8 cellular contexts compared by ENCODE assay signal in the genomic region with DNA sequence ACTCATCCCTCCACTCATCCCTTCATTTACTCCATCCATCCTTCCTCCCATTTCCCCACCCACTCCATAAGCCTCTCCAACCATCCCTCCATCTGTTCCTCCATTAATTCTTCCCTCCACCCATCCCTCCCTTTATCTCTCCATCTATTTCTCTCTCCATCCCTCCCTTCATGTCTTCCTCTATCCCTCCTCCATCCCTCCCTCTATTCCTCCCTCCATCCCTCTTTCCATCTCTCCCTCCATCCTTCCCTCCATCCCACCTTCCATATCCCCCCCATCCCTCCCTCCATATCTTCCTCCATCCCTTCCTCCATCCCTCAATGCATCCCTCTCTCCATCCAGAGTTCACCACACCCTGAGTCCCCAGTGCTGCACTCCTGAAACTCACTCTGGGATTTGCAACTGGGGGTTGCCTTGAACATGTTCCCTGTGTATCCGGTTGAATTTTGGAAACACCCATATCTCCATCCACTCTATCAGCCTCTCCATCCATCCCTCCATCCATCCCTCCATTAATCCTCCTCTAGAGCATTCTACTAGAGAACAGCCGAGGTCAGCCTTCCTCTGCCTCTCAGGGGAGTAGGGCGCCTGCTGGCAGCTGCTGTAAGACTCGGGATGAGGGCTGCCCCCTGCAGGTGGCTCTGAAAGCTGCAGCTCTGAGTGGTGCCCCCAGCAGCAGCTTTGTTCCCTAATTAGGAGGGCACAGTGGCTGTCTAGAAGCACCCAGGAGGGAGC. TPM values are rescaled to one million over a fixed set of nuclear protein-coding genes. Genes with fewer than 3 reads are reported as not detected.
A peak's percentile ranks its signal among the peaks of the same experiment; 100 is the strongest.
DNase-seq lines count a peak whose midpoint lies in the region; ATAC-seq and TF ChIP-seq lines count a peak whose summit lies in the region.

No MANE protein-coding gene starts in this region.

- ATAC-seq in CD4-positive, CD25-positive, alpha-beta regulatory T cell (ENCODE audit: low read depth in 2 of 2), result peak; percentile 84 to 88

- peak; percentile 69 to 79 (median 77) for DNase-seq in CD4-positive, CD25-positive, alpha-beta regulatory T cell
- DNase-seq in NCI-H748 (lab: John Stamatoyannopoulos, UW; ENCODE audit: unreplicated experiment) (peak; percentile 61), ecto neural progenitor cell (ENCODE audit: low spot score) (peak; percentile 84), medulla oblongata (ENCODE audit: extremely low spot score) (peak; percentile 81), HCEC 1CT (no peak)
- peak; percentile 87 for DNase-seq in activated CD4-positive, alpha-beta memory T cell treated with anti-CD3 and anti-CD28 coated beads for 36 hours
- DNase-seq in stimulated activated CD8-positive, alpha-beta memory T cell treated with anti-CD3 and anti-CD28 coated beads, Interleukin-15, amount 100 ng/mL, for 48 hours (ENCODE audit: low read depth in 2 of 2), result peak; percentile 61 to 64

- H3K27ac ChIP-seq in CD4-positive, CD25-positive, alpha-beta regulatory T cell (ENCODE audit: insufficient read depth, low read length, poor library complexity, severe bottlenecking), result no peak overlapping the region
- no peak overlapping the region for H3K27ac ChIP-seq in HEK293 (ENCODE audit: extremely low read depth, low read depth, low read length)

- H3K36me3 ChIP-seq in CD4-positive, CD25-positive, alpha-beta regulatory T cell (ENCODE audit: control insufficient read depth, insufficient read depth, low read length), result peaks cover 5% of the 10 kb centered on the region
- H3K36me3 ChIP-seq in HEK293 (ENCODE audit: control insufficient read depth in 2 of 2, insufficient read depth in 1 of 2, low read length in 2 of 2), result no peaks in the 10 kb centered on the region

- H3K4me3 Mint-ChIP-seq in CD4-positive, CD25-positive, alpha-beta regulatory T cell, result no peak overlapping the region
- no peak overlapping the region for H3K4me3 Mint-ChIP-seq in activated CD4-positive, alpha-beta memory T cell treated with anti-CD3 and anti-CD28 coated beads for 36 hours

- no peak; the same call in none of the 2 replicates for TF ChIP-seq CTCF in HEK293 (tag by site-specific recombination; IDR thresholded peaks at IDR 0.05)

- peaks cover 5% of the 10 kb centered on the region for H3K4me1 ChIP-seq in CD4-positive, CD25-positive, alpha-beta regulatory T cell (ENCODE audit: control insufficient read depth, insufficient read depth, low read length, poor library complexity, severe bottlenecking)
- H3K4me1 ChIP-seq in HEK293 (ENCODE audit: control insufficient read depth, insufficient read depth, low read length), result no peaks in the 10 kb centered on the region

- H3K36me3 Mint-ChIP-seq in CD4-positive, CD25-positive, alpha-beta regulatory T cell, result peaks cover 3% of the 10 kb centered on the region
- no peaks in the 10 kb centered on the region for H3K36me3 Mint-ChIP-seq in activated CD4-positive, alpha-beta memory T cell treated with anti-CD3 and anti-CD28 coated beads for 36 hours

- POLR2A ChIA-PET in HEK293 (lab: Yijun Ruan, JAX), result interaction anchor here (0.6 to 1.2 kb wide), 2 partner anchors 110 to 143 kb away, joined by 3 read pairs; no protein-coding TSS in a partner anchor
- POLR2A ChIA-PET in activated CD4-positive, alpha-beta memory T cell treated with anti-CD3 and anti-CD28 coated beads for 36 hours (lab: Charles Lee), result interaction anchor here (0.9 to 1.4 kb wide), 6 partner anchors 11 to 112 kb away, joined by 3 to 6 read pairs (median 4); a partner anchor contains a TSS

- CTCF ChIA-PET in HEK293 (lab: Yijun Ruan, JAX), result interaction anchor here (0.5 to 3.7 kb wide), 42 partner anchors 9 to 567 kb away, joined by 3 to 46 read pairs (median 4); no protein-coding TSS in a partner anchor
- CTCF ChIA-PET in activated CD4-positive, alpha-beta memory T cell treated with anti-CD3 and anti-CD28 coated beads for 36 hours (lab: Charles Lee), result interaction anchor here (0.6 to 6.3 kb wide), 53 partner anchors 9 to 268 kb away, joined by 3 to 204 read pairs (median 4); a partner anchor contains a TSS

- no peaks in the 10 kb centered on the region for H3K27me3 ChIP-seq in CD4-positive, CD25-positive, alpha-beta regulatory T cell (ENCODE audit: control insufficient read depth, insufficient read depth, low read length)

- no peak overlapping the region for H3K4me3 ChIP-seq in CD4-positive, CD25-positive, alpha-beta regulatory T cell (ENCODE audit: low read depth, low read length)
- H3K4me3 ChIP-seq in HEK293 (ENCODE audit: low read depth, low read length), result no peak overlapping the region

- intact Hi-C loops in activated CD4-positive, alpha-beta memory T cell treated with anti-CD3 and anti-CD28 coated beads for 36 hours (cut with micrococcal nuclease), result loop anchor here (1.0 kb wide), 2 partner anchors 94 to 113 kb away; no protein-coding TSS in a partner anchor

- H3K9me3 Mint-ChIP-seq in CD4-positive, CD25-positive, alpha-beta regulatory T cell, result no peaks in the 10 kb centered on the region
- no peaks in the 10 kb centered on the region for H3K9me3 Mint-ChIP-seq in activated CD4-positive, alpha-beta memory T cell treated with anti-CD3 and anti-CD28 coated beads for 36 hours

- peak overlapping the region in 2 of 3 donors; percentile 76 to 87 for H3K27ac Mint-ChIP-seq in CD4-positive, CD25-positive, alpha-beta regulatory T cell
- H3K27ac Mint-ChIP-seq in activated CD4-positive, alpha-beta memory T cell treated with anti-CD3 and anti-CD28 coated beads for 36 hours, result no peak overlapping the region

- no peaks in the 10 kb centered on the region for H3K9me3 ChIP-seq in CD4-positive, CD25-positive, alpha-beta regulatory T cell (ENCODE audit: control insufficient read depth in 2 of 2, low read length in 2 of 2)
- H3K9me3 ChIP-seq in HEK293 (ENCODE audit: control insufficient read depth, insufficient read depth, low read depth, low read length), result no peaks in the 10 kb centered on the region

- no peaks in the 10 kb centered on the region for H3K27me3 Mint-ChIP-seq in CD4-positive, CD25-positive, alpha-beta regulatory T cell
- no peaks in the 10 kb centered on the region for H3K27me3 Mint-ChIP-seq in activated CD4-positive, alpha-beta memory T cell treated with anti-CD3 and anti-CD28 coated beads for 36 hours

- H3K4me1 Mint-ChIP-seq in CD4-positive, CD25-positive, alpha-beta regulatory T cell, result peaks cover 0 to 38% (median 27%) of the 10 kb centered on the region in 4 donors
- peaks cover 7% of the 10 kb centered on the region for H3K4me1 Mint-ChIP-seq in activated CD4-positive, alpha-beta memory T cell treated with anti-CD3 and anti-CD28 coated beads for 36 hours (ENCODE audit: low read depth)

TF ChIP-seq in HEK293, 187 proteins besides CTCF, POLR2A, EP300 and RAD21:
- TF ChIP-seq GLIS2 (tag by site-specific recombination; IDR thresholded peaks at IDR 0.05), result peak; percentile 48
- TF ChIP-seq ZIC2 (tag by site-specific recombination; IDR thresholded peaks at IDR 0.05), result peak; percentile 82
- no peak for TF ChIP-seq ZNF777 (tag by site-specific recombination; IDR thresholded peaks at IDR 0.05; ENCODE audit: borderline replicate concordance)
- no peak for TF ChIP-seq ZNF843 (tag by site-specific recombination; IDR thresholded peaks at IDR 0.05)
- TF ChIP-seq ZNF341 (tag by site-specific recombination; IDR thresholded peaks at IDR 0.05; ENCODE audit: low read depth), result peak; percentile 69
- 0 out of 2 replicates have a peak, but pooled peaks have one; percentile 19 for TF ChIP-seq ZNF311 (tag by site-specific recombination; IDR thresholded peaks at IDR 0.05; ENCODE audit: borderline replicate concordance)
- TF ChIP-seq, protein P1, sequence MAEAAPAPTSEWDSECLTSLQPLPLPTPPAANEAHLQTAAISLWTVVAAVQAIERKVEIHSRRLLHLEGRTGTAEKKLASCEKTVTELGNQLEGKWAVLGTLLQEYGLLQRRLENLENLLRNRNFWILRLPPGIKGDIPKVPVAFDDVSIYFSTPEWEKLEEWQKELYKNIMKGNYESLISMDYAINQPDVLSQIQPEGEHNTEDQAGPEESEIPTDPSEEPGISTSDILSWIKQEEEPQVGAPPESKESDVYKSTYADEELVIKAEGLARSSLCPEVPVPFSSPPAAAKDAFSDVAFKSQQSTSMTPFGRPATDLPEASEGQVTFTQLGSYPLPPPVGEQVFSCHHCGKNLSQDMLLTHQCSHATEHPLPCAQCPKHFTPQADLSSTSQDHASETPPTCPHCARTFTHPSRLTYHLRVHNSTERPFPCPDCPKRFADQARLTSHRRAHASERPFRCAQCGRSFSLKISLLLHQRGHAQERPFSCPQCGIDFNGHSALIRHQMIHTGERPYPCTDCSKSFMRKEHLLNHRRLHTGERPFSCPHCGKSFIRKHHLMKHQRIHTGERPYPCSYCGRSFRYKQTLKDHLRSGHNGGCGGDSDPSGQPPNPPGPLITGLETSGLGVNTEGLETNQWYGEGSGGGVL (tag by site-specific recombination; IDR thresholded peaks at IDR 0.05), result 0 out of 2 replicates have a peak, but pooled peaks have one; percentile 18
- 0 out of 2 replicates have a peak, but pooled peaks have one; percentile 28 for TF ChIP-seq ZNF423 (tag by site-specific recombination; IDR thresholded peaks at IDR 0.05)
- peak; percentile 47; the same call in 1 of the 2 replicates for TF ChIP-seq ZNF791 (tag by site-specific recombination; IDR thresholded peaks at IDR 0.05)
- TF ChIP-seq ZNF366 (tag by site-specific recombination; conservative IDR thresholded peaks at IDR 0.05), result peak; percentile 100
- TF ChIP-seq ZNF169 (tag by site-specific recombination; IDR thresholded peaks at IDR 0.05), result no peak

RNA-seq across cellular contexts. Expression of a gene that starts 39.4 kb away (rescaled TPM):
- total RNA-seq in CD4-positive, CD25-positive, alpha-beta regulatory T cell, result 86.3 TPM
- polyA plus RNA-seq in CD4-positive, CD25-positive, alpha-beta regulatory T cell, result 10 to 100 TPM; 17.0 to 43.1 (median 23.5) TPM
- total RNA-seq in activated CD4-positive, alpha-beta memory T cell treated with anti-CD3 and anti-CD28 coated beads for 36 hours, result 10 to 100 TPM; 22.2 to 24.6 TPM

RNA-seq across cellular contexts. Expression of a gene that starts 56.9 kb away (rescaled TPM):
- not detected for total RNA-seq in CD4-positive, CD25-positive, alpha-beta regulatory T cell
- not detected for polyA plus RNA-seq in CD4-positive, CD25-positive, alpha-beta regulatory T cell
- total RNA-seq in activated CD4-positive, alpha-beta memory T cell treated with anti-CD3 and anti-CD28 coated beads for 36 hours, result not detected
